ENCODE assay signal across 8 cellular contexts in the genomic region with DNA sequence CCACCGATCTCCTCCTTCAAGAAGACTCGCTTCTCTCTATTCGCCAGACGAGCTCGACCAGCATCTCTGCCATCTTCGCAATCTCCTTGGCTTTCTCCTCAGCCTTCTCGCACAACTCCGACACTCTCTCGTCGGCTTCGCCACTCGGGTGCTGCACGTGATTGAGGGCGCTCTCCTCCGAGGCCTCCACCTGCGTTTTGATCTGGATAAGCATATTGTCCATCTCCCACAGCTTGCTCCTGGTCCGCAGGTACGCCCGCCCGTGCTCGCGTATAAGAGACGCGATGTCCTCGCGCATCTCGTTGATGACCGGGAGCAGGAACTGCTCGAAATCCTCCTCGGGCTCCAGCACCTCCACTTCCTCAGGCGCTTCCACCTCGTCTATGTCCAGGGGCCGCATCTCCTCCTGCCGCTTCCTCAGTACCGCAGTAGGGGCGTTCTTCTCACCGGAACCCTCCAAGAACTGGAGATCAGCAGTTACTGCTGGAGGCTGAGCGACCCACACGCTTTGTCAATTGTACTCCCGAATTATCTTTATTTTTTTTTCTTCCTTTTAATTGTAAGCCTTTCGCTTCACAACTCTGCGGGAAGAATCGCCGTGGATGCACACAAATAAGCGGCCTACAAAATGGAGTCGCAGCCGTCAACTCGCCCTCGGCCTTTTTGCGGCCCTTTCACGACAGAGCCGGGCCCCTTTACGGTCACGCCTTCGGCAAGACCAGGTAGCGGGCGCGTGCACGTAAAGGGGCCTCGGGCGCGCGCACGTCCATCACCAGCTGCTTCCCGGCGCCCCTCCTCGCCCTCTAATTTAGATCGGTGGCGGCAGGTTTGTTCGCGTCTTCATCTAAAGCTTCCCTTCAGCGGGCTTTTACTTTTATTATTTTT. TPM values are rescaled to one million over a fixed set of nuclear protein-coding genes. Genes with fewer than 3 reads are reported as not detected.
DNase-seq lines count a peak whose midpoint lies in the region; ATAC-seq and TF ChIP-seq lines count a peak whose summit lies in the region.

A gene (minus strand): TSS at position 636 of the 885 bp plus-strand sequence. CDS start 236 bp downstream, at position 400.

- H3K9me3 ChIP-seq in hepatocyte (ENCODE audit: low read depth): no peaks in the 10 kb centered on the region
- H3K9me3 ChIP-seq in aorta (ENCODE audit: control insufficient read depth, low read length): no peaks in the 10 kb centered on the region

- H3K27ac ChIP-seq in hepatocyte: peak within 1 kb of the TSS; percentile 92
- H3K27ac ChIP-seq in aorta (ENCODE audit: low read depth in 1 of 2, low read length in 2 of 2): peak within 1 kb of the TSS; percentile 17 to 61

- under 1% methylated on average over 72 of the region's 72 CpGs for WGBS in hepatocyte (ENCODE audit: low lambda C conversion rate, missing lambda C conversion rate)
- 0% methylated on average over 72 of the region's 72 CpGs for WGBS in aorta, 2 donors

- H3K36me3 ChIP-seq in hepatocyte (replicated peaks; ENCODE audit: insufficient read depth, low read depth) (no peaks in the 10 kb centered on the region), aorta (ENCODE audit: control insufficient read depth in 1 of 2, insufficient read depth in 2 of 2, low read length in 1 of 2) (no peaks in the 10 kb centered on the region)

- ATAC-seq in GM18498 (IDR thresholded peaks at IDR 0.05; ENCODE audit: unreplicated experiment) (peak; percentile 70), HG02973 (IDR thresholded peaks at IDR 0.05; ENCODE audit: unreplicated experiment) (peak; percentile 70), aorta (ENCODE audit: low FRiP score) (peak; percentile 98)

- peaks cover 48% of the 10 kb centered on the region for H3K79me2 ChIP-seq in hepatocyte

- H2AFZ ChIP-seq in hepatocyte: peak within 1 kb of the TSS; percentile 82

- no peaks in the 10 kb centered on the region for H3K9me2 ChIP-seq in hepatocyte (replicated peaks; ENCODE audit: insufficient read depth)

- peak; percentile 97 to 99 for DNase-seq in NCI-H2081 (lab: John Stamatoyannopoulos, UW)
- DNase-seq in T1000 (lab: John Stamatoyannopoulos, UW): peak; percentile 82
- DNase-seq in astrocyte of the hippocampus (ENCODE audit: low read depth, low spot score): peak; percentile 98
- DNase-seq in hepatocyte (ENCODE audit: low spot score): peak; percentile 98
- peak; percentile 90 for DNase-seq in renal cortical epithelial cell (ENCODE audit: low read depth)
- DNase-seq in aorta: peak; percentile 98

- no peaks in the 10 kb centered on the region for H3K27me3 ChIP-seq in hepatocyte
- H3K27me3 ChIP-seq in aorta (ENCODE audit: control insufficient read depth in 1 of 2, insufficient read depth in 2 of 2, low read length in 1 of 2): no peaks in the 10 kb centered on the region

- intact Hi-C loops in aorta (cut with DNase I): loop anchor here (5.0 to 10.0 kb wide), 2 partner anchors 67 to 275 kb away; a partner anchor contains a TSS

- TF ChIP-seq CTCF in hepatocyte (IDR thresholded peaks at IDR 0.05; ENCODE audit: poor library complexity): no peak

- H3K4me3 ChIP-seq in hepatocyte: peak within 1 kb of the TSS; percentile 67
- H3K4me3 ChIP-seq in aorta (ENCODE audit: low read length in 2 of 2): peak within 1 kb of the TSS; percentile 54 to 86

- H4K20me1 ChIP-seq in hepatocyte (ENCODE audit: insufficient read depth, poor library complexity, severe bottlenecking): peaks cover 15% of the 10 kb centered on the region

- H3K4me2 ChIP-seq in hepatocyte: peak within 1 kb of the TSS; percentile 86

- peaks cover 21% of the 10 kb centered on the region for H3K4me1 ChIP-seq in hepatocyte (ENCODE audit: insufficient read depth)
- H3K4me1 ChIP-seq in aorta (ENCODE audit: control insufficient read depth in 1 of 2, insufficient read depth in 2 of 2, low read length in 2 of 2): peaks cover 0 to 20% of the 10 kb centered on the region in 2 donors

RNA-seq across cellular contexts. Expression of the gene that starts here (rescaled TPM):
- total RNA-seq in hepatocyte (84.9 and 86.4 TPM in 2 replicates), renal cortical epithelial cell (43.8 and 109 TPM in 2 replicates), aorta (10 to 100 TPM; 38.3 to 43.6 TPM)
- polyA plus RNA-seq in hepatocyte (55.1 and 60.8 TPM in 2 replicates), aorta (10 to 100 TPM; 47.8 to 91.0 TPM)

Comparison
In these comparisons a context has a peak if more than half of its experiments do, and no peak if none do; other contexts are left out.
1. Peak in every context shown above with its lines: DNase-seq, ATAC-seq, H3K4me3 ChIP-seq and H3K27ac ChIP-seq.